In genomic region chr19:39969681-39970423, GRCh38 we compare ENCODE assay signal across 8 cellular contexts. TPM values are rescaled to one million over a fixed set of nuclear protein-coding genes. Genes with fewer than 3 reads are reported as not detected.
DNase-seq lines count a peak whose midpoint lies in the region; ATAC-seq and TF ChIP-seq lines count a peak whose summit lies in the region.

No MANE protein-coding gene starts in this region.

- H3K27ac Mint-ChIP-seq in T-helper 17 cell, result peak overlapping the region; percentile 100

- H3K9me3 ChIP-seq in T-helper 17 cell (ENCODE audit: control insufficient read depth, low read length, poor library complexity, severe bottlenecking) (no peaks in the 10 kb centered on the region), gastrocnemius medialis (no peaks in the 10 kb centered on the region)

- no peak for TF ChIP-seq POLR2A in gastrocnemius medialis (IDR thresholded peaks at IDR 0.05)

- CTCF ChIA-PET in HEK293T (lab: Yijun Ruan, JAX), result interaction anchor here (0.6 kb wide), 1 partner anchor 622 kb away, joined by 3 read pairs; no protein-coding TSS in a partner anchor

- H3K36me3 ChIP-seq in gastrocnemius medialis, result peaks cover 0 to 27% of the 10 kb centered on the region in 2 donors

- peak; percentile 4 for ATAC-seq in GM21825 (IDR thresholded peaks at IDR 0.05; ENCODE audit: unreplicated experiment)
- ATAC-seq in T-helper 17 cell, result no peak
- no peak for ATAC-seq in gastrocnemius medialis

- H3K27me3 ChIP-seq in gastrocnemius medialis, result no peaks in the 10 kb centered on the region

- in situ Hi-C loops in gastrocnemius medialis (cut with MboI; ENCODE audit: low sequenced_read_pairs in 4 of 4), result loop anchor here in 3 of 4 donors (5.0 to 25.0 kb wide), 5 partner anchors 125 to 185 kb away; partner anchors contain the start of genes FBL (in 1 of the 3) and LEUTX (in 1 of the 3)

- H3K27me3 Mint-ChIP-seq in T-helper 17 cell, result no peaks in the 10 kb centered on the region

- H3K27ac ChIP-seq in gastrocnemius medialis, result peak overlapping the region; percentile 97 to 99 (median 99)

- H3K4me3 Mint-ChIP-seq in T-helper 17 cell, result peak overlapping the region; percentile 99

- peaks cover 13% of the 10 kb centered on the region for H3K36me3 Mint-ChIP-seq in T-helper 17 cell (ENCODE audit: low read depth)

- H3K4me3 ChIP-seq in fibroblast of mammary gland (ENCODE audit: control insufficient read depth, low read depth, low read length) (peak overlapping the region; percentile 95), gastrocnemius medialis (peak overlapping the region; percentile 86 to 98 (median 94))

- TF ChIP-seq CTCF in fibroblast of mammary gland (conservative IDR thresholded peaks at IDR 0.05; ENCODE audit: control insufficient read depth, insufficient read depth, low read depth, low read length) (no peak), gastrocnemius medialis (IDR thresholded peaks at IDR 0.05 in 4 of 5, conservative IDR thresholded peaks at IDR 0.05 in 1 of 5) (no peak)

- intact Hi-C loops in gastrocnemius medialis (cut with DNase I; ENCODE audit: low total_unique reads), result loop anchor here (1.0 to 5.0 kb wide), 3 partner anchors 177 to 433 kb away; no protein-coding TSS in a partner anchor

- peaks cover 49% of the 10 kb centered on the region for H3K4me1 Mint-ChIP-seq in T-helper 17 cell

- POLR2A ChIA-PET in HEK293T (lab: Yijun Ruan, JAX), result interaction anchor here (0.9 to 2.5 kb wide), 19 partner anchors 10 to 196 kb away, joined by 3 to 16 read pairs (median 5); partner anchors contain the start of genes DYRK1B, FBL, ZNF546 and ZNF780A

- peaks cover 21 to 23% of the 10 kb centered on the region in 2 donors for H3K4me1 ChIP-seq in gastrocnemius medialis

- DNase-seq in T-helper 17 cell (no peak), fibroblast of mammary gland (ENCODE audit: low read depth) (no peak), gastrocnemius medialis (no peak), NCI-H1694 (lab: John Stamatoyannopoulos, UW) (no peak), A172 (ENCODE audit: low spot score) (no peak), HEK293T (ENCODE audit: extremely low spot score) (no peak)
- DNase-seq in effector CD8-positive, alpha-beta T cell (lab: John Stamatoyannopoulos, UW), result no peak

TF ChIP-seq in HEK293T, 16 proteins besides CTCF, POLR2A, EP300 and RAD21:
- TF ChIP-seq LEF1 (IDR thresholded peaks at IDR 0.05; ENCODE audit: borderline replicate concordance), result no peak

RNA-seq across cellular contexts. Expression of gene PSMC4, which starts 1.1 kb away (rescaled TPM):
- 10 to 100 TPM; 82.2 to 87.5 TPM for total RNA-seq in T-helper 17 cell
- 100 to 1,000 TPM; 165 to 238 (median 219) TPM for total RNA-seq in gastrocnemius medialis
- 254 and 309 TPM in 2 replicates for total RNA-seq in A172 (2014; rRNA removed; shearing (Covaris generic))

RNA-seq across cellular contexts. Expression of gene ZNF546, which starts 27.0 kb away (rescaled TPM):
- total RNA-seq in T-helper 17 cell (1 to 10 TPM; 2.5 to 2.7 TPM), gastrocnemius medialis (1 to 10 TPM; 3.2 to 6.9 (median 4.2) TPM)
- total RNA-seq in A172 (2014; rRNA removed; shearing (Covaris generic)), result 1.1 and 3.7 TPM in 2 replicates

RNA-seq across cellular contexts. Expression of gene FCGBP, which starts 35.4 kb away (rescaled TPM):
- total RNA-seq in T-helper 17 cell (10 to 100 TPM in 1 of 2 donors, 1 to 10 TPM in 1; 9.1 to 10.1 TPM), gastrocnemius medialis (10 to 100 TPM in 1 of 4 donors, 1 to 10 TPM in 3; 2.2 to 11.2 (median 7.2) TPM)
- 0.07 TPM in 1 of 2 replicates, not detected in the other for total RNA-seq in A172 (2014; rRNA removed; shearing (Covaris generic))
